ENCODE assay signal across 17 cellular contexts in genomic region chr21:34602061-34602460, GRCh38.
"Had no signal": no experiment of that assay in that cellular context is flagged by ENCODE, and none has a peak within 500 bp of the region (broad histone marks: within the 10 kb centered on the region; RNA-seq: fewer than 3 reads in every experiment).

No MANE protein-coding gene starts in this region.

- ATAC-seq: activated T-helper 17 cell treated with anti-CD3 and anti-CD28 coated beads, Interleukin-2, amount 50 U/mL, for 72 hours; esophagus mucosa; gastroesophageal sphincter; mucosa of descending colon had no signal

- DNase-seq: activated CD4-positive, alpha-beta T cell treated with anti-CD3 and anti-CD28 coated beads, Interleukin-2, amount 50 U/mL, for 48 hours; activated naive CD4-positive, alpha-beta T cell; activated naive CD8-positive, alpha-beta T cell treated with anti-CD3 and anti-CD28 coated beads for 36 hours; activated T-cell treated with anti-CD3 and anti-CD28 coated beads, Interleukin-2, amount 50 U/mL, for 1 hour; amniotic stem cell; central memory CD4-positive, alpha-beta T cell; effector CD4-positive, alpha-beta T cell; heart right ventricle; kidney glomerular epithelial cell; mucosa of descending colon; naive B cell; stimulated activated CD8-positive, alpha-beta memory T cell treated with anti-CD3 and anti-CD28 coated beads, Interleukin-4, amount 100 ng/mL, for 48 hours; stimulated activated naive CD4-positive, alpha-beta T cell had no signal

- H3K27ac ChIP-seq: vagina had no signal
